In genomic region chrX:72041901-72042859, GRCh38 we compare ENCODE assay signal across 12 cellular contexts.
DNase-seq lines count a peak whose midpoint lies in the region; ATAC-seq and TF ChIP-seq lines count a peak whose summit lies in the region.
"Had no signal": no experiment of that assay in that cellular context is flagged by ENCODE, and none has a peak within 500 bp of the region (broad histone marks: within the 10 kb centered on the region; RNA-seq: fewer than 3 reads in every experiment).

No MANE protein-coding gene starts in this region.

- H3K27me3 ChIP-seq in left ventricle myocardium inferior (ENCODE audit: low read depth) (no peaks in the 10 kb centered on the region), rectal smooth muscle tissue (ENCODE audit: control insufficient read depth, insufficient read depth, low read length) (peaks cover 4% of the 10 kb centered on the region)

- no peak overlapping the region for H3K9ac ChIP-seq in rectal smooth muscle tissue (ENCODE audit: low read length)

- no peak overlapping the region for H3K4me3 ChIP-seq in astrocyte of the cerebellum (ENCODE audit: low read depth, low read length)
- no peak overlapping the region for H3K4me3 ChIP-seq in left ventricle myocardium inferior
- no peak overlapping the region for H3K4me3 ChIP-seq in rectal smooth muscle tissue (ENCODE audit: low read length)

- H3K4me1 ChIP-seq in left ventricle myocardium inferior (peaks cover 22% of the 10 kb centered on the region), rectal smooth muscle tissue (ENCODE audit: control insufficient read depth, insufficient read depth, low read length) (peaks cover 24% of the 10 kb centered on the region)

- H3K36me3 ChIP-seq in left ventricle myocardium inferior (no peaks in the 10 kb centered on the region), rectal smooth muscle tissue (ENCODE audit: control insufficient read depth, insufficient read depth, low read length) (no peaks in the 10 kb centered on the region)

- intact Hi-C loops in left ventricle myocardium inferior (cut with micrococcal nuclease), result no loop called here

- H3K9me3 ChIP-seq in left ventricle myocardium inferior (replicated peaks), result no peaks in the 10 kb centered on the region

- DNase-seq in ELF-1 (ENCODE audit: low read depth, low spot score) (peak; percentile 40), astrocyte of the cerebellum (ENCODE audit: low read depth) (peak; percentile 16), left ventricle myocardium inferior (no peak), NCI-H345 treated with DMSO at 0.1 percent for 48 hours (lab: John Stamatoyannopoulos, UW; ENCODE audit: unreplicated experiment) (no peak), NK-92 (lab: John Stamatoyannopoulos, UW; ENCODE audit: unreplicated experiment) (no peak)
- no peak for DNase-seq in activated naive CD4-positive, alpha-beta T cell treated with anti-CD3 and anti-CD28 coated beads, Interleukin-2, amount 50 U/mL, for 16 hours
- DNase-seq: activated CD4-positive, alpha-beta T cell treated with anti-CD3 and anti-CD28 coated beads, Interleukin-2, amount 50 U/mL, for 4 hours; NCI-H1417 treated with DMSO at 0.1 percent for 48 hours; occipital lobe; T-helper 2 cell had no signal

- no peak for ATAC-seq in HG02884 (IDR thresholded peaks at IDR 0.05; ENCODE audit: unreplicated experiment)

- H3K27ac ChIP-seq in left ventricle myocardium inferior (replicated peaks) (peak overlapping the region; percentile 67), rectal smooth muscle tissue (ENCODE audit: low read depth, low read length) (peak overlapping the region; percentile 70)

- in situ Hi-C loops in astrocyte of the cerebellum (cut with HindIII; ENCODE audit: low sequenced_read_pairs), result no loop called here

- TF ChIP-seq CTCF in astrocyte of the cerebellum (IDR thresholded peaks at IDR 0.05; ENCODE audit: low read depth, low read length, missing control alignments) (no peak), left ventricle myocardium inferior (IDR thresholded peaks at IDR 0.05; ENCODE audit: borderline replicate concordance) (no peak)

Comparison
In these comparisons a context has a peak if more than half of its experiments do, and no peak if none do; other contexts are left out.
1. DNase-seq: peak in ELF-1 (single experiment) and astrocyte of the cerebellum (single experiment); none in left ventricle myocardium inferior (single experiment), activated naive CD4-positive, alpha-beta T cell treated with anti-CD3 and anti-CD28 coated beads, Interleukin-2, amount 50 U/mL, for 16 hours (single experiment), NCI-H345 treated with DMSO at 0.1 percent for 48 hours (single experiment) and NK-92 (single experiment).